ENCODE assay signal across 9 cellular contexts in the genomic region with DNA sequence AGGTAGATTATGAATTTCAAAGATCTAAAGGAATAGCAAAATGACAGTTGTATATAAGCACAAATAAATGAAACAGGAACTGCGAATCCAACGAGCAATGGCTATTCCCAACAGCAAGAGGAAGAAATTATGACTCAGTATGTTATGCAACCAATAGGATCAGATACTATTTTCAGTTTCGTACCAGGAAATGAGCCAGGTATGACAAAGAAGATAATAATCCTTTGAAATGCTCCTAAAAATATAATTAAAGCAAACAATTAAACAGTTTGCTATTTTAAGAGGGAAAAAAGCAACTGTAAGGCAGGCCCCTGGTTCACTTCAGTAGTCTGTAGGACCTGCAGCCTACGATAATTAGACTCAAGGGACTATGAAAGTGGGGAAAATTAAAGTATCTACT. TPM values are rescaled to one million over a fixed set of nuclear protein-coding genes. Genes with fewer than 3 reads are reported as not detected.
A peak's percentile ranks its signal among the peaks of the same experiment; 100 is the strongest.
DNase-seq lines count a peak whose midpoint lies in the region; ATAC-seq and TF ChIP-seq lines count a peak whose summit lies in the region.
"Had no signal": no experiment of that assay in that cellular context is flagged by ENCODE, and none has a peak within 500 bp of the region (broad histone marks: within the 10 kb centered on the region; RNA-seq: fewer than 3 reads in every experiment).

No MANE protein-coding gene starts in this region.

- CTCF ChIA-PET in A673 (lab: Charles Lee), result no interaction called here
- CTCF ChIA-PET in GM10248 (lab: Yijun Ruan, JAX), result no interaction called here

- H3K36me3 ChIP-seq in A673 (ENCODE audit: insufficient read depth, low read length, poor library complexity, severe bottlenecking), result no peaks in the 10 kb centered on the region
- no peaks in the 10 kb centered on the region for H3K36me3 ChIP-seq in lung (ENCODE audit: control insufficient read depth in 2 of 2, insufficient read depth in 2 of 2, low read length in 2 of 2)

- TF ChIP-seq CTCF in A673 (conservative IDR thresholded peaks at IDR 0.05; ENCODE audit: low read depth, low read length), result no peak
- TF ChIP-seq CTCF in lung (IDR thresholded peaks at IDR 0.05; ENCODE audit: control extremely low read depth, extremely low read depth), result no peak
- no peak for TF ChIP-seq CTCF in GM10248 (IDR thresholded peaks at IDR 0.05; ENCODE audit: control extremely low read depth, extremely low read depth, low read depth, missing control alignments)

- no peaks in the 10 kb centered on the region for H3K9me3 ChIP-seq in A673 (ENCODE audit: low read depth, low read length, poor library complexity, severe bottlenecking)
- no peaks in the 10 kb centered on the region for H3K9me3 ChIP-seq in lung (ENCODE audit: control insufficient read depth in 2 of 2, insufficient read depth in 1 of 2, low read length in 1 of 2)

- H3K27me3 ChIP-seq in A673 (replicated peaks; ENCODE audit: insufficient read depth, low read depth, low read length, poor library complexity), result no peaks in the 10 kb centered on the region
- no peaks in the 10 kb centered on the region for H3K27me3 ChIP-seq in lung (ENCODE audit: control insufficient read depth, insufficient read depth)

- peak; percentile 68 for ATAC-seq in lung (ENCODE audit: insufficient read depth, low FRiP score)
- ATAC-seq in HG03039 (IDR thresholded peaks at IDR 0.05; ENCODE audit: unreplicated experiment), result no peak
- ATAC-seq in stimulated activated naive B cell treated with anti-CD40 and anti-IgM and Interleukin-4, amounts not matched to agents 10 μg/mL and 1 μg/mL and 100 μg/mL, for 72 hours (replicated peaks), result no peak

- H3K4me1 ChIP-seq in A673 (ENCODE audit: insufficient read depth, low read length, poor library complexity, severe bottlenecking), result no peaks in the 10 kb centered on the region
- H3K4me1 ChIP-seq in lung (ENCODE audit: control insufficient read depth in 2 of 2, insufficient read depth in 2 of 2, low read length in 2 of 2), result peaks cover 3 to 33% of the 10 kb centered on the region in 2 donors

- H3K27ac ChIP-seq in A673 (ENCODE audit: low read depth, low read length, poor library complexity, severe bottlenecking) (no peak overlapping the region), lung (ENCODE audit: low read depth in 1 of 2, low read length in 1 of 2) (peak overlapping the region in 1 of 2 donors; percentile 59)

- DNase-seq in A673 (ENCODE audit: low spot score) (peak; percentile 17), M059J (ENCODE audit: low read depth) (peak; percentile 93), cerebellum (ENCODE audit: low spot score) (peak; percentile 44), lung (ENCODE audit: low spot score) (no peak), GM10248 (ENCODE audit: extremely low spot score) (no peak)
- no peak for DNase-seq in activated CD4-positive, CD25-positive, alpha-beta regulatory T cell (lab: John Stamatoyannopoulos, UW)
- no peak for DNase-seq in stimulated activated naive B cell treated with anti-CD40 and anti-IgM and Interleukin-4, amounts not matched to agents 10 μg/mL and 1 μg/mL and 100 μg/mL, for 72 hours

- peaks cover 58 to 64% of the 10 kb centered on the region in 2 donors for H3K36me3 Mint-ChIP-seq in stimulated activated naive B cell treated with anti-CD40 and anti-IgM and Interleukin-4, amounts not matched to agents 10 μg/mL and 1 μg/mL and 100 μg/mL, for 72 hours

- no peaks in the 10 kb centered on the region for H3K27me3 Mint-ChIP-seq in stimulated activated naive B cell treated with anti-CD40 and anti-IgM and Interleukin-4, amounts not matched to agents 10 μg/mL and 1 μg/mL and 100 μg/mL, for 72 hours
- H3K27me3 Mint-ChIP-seq: central memory CD8-positive, alpha-beta T cell had no signal

- BruUV-seq in A673 (replicated peaks; lab: Mats Ljungman, UMichigan), result no TSS peak

- POLR2A ChIA-PET in A673 (lab: Charles Lee; ENCODE audit: low non-redundant PET) (no interaction called here), GM10248 (lab: Yijun Ruan, JAX) (no interaction called here)

- no peak overlapping the region for H3K27ac Mint-ChIP-seq in stimulated activated naive B cell treated with anti-CD40 and anti-IgM and Interleukin-4, amounts not matched to agents 10 μg/mL and 1 μg/mL and 100 μg/mL, for 72 hours

- no peak overlapping the region for H3K4me3 Mint-ChIP-seq in stimulated activated naive B cell treated with anti-CD40 and anti-IgM and Interleukin-4, amounts not matched to agents 10 μg/mL and 1 μg/mL and 100 μg/mL, for 72 hours
- H3K4me3 Mint-ChIP-seq: central memory CD8-positive, alpha-beta T cell had no signal

- no peak overlapping the region for H3K4me3 ChIP-seq in A673 (ENCODE audit: low read depth, low read length, poor library complexity, severe bottlenecking)
- H3K4me3 ChIP-seq in lung, result no peak overlapping the region

- H3K4me1 Mint-ChIP-seq in stimulated activated naive B cell treated with anti-CD40 and anti-IgM and Interleukin-4, amounts not matched to agents 10 μg/mL and 1 μg/mL and 100 μg/mL, for 72 hours, result peaks cover 27 to 44% of the 10 kb centered on the region in 2 donors

- no peaks in the 10 kb centered on the region for H3K9me3 Mint-ChIP-seq in stimulated activated naive B cell treated with anti-CD40 and anti-IgM and Interleukin-4, amounts not matched to agents 10 μg/mL and 1 μg/mL and 100 μg/mL, for 72 hours
- H3K9me3 Mint-ChIP-seq: central memory CD8-positive, alpha-beta T cell had no signal

- intact Hi-C loops in A673 (cut with micrococcal nuclease; ENCODE audit: unreplicated experiment), result no loop called here

- WGBS in lung, 2 donors, result 14 to 29% methylated on average over 4 of the region's 4 CpGs

RNA-seq across cellular contexts. Expression of gene AUH, which starts 58.9 kb away (rescaled TPM):
- total RNA-seq in A673 (2021) (12.3 and 15.4 TPM in 2 replicates), cerebellum (34.4 TPM), lung (10 to 100 TPM; 15.4 to 76.8 TPM)
- 9.7 and 16.6 TPM in 2 replicates for total RNA-seq in M059J (2014; rRNA removed; shearing (Covaris generic))
- polyA plus RNA-seq in lung, result 10 to 100 TPM; 10.5 to 17.0 TPM

Comparison
In these comparisons a context has a peak if more than half of its experiments do, and no peak if none do; other contexts are left out.
1. DNase-seq: peak in A673 (single experiment), M059J (single experiment) and cerebellum (single experiment); none in lung (single experiment), activated CD4-positive, CD25-positive, alpha-beta regulatory T cell (0 of 4), stimulated activated naive B cell treated with anti-CD40 and anti-IgM and Interleukin-4, amounts not matched to agents 10 μg/mL and 1 μg/mL and 100 μg/mL, for 72 hours (single experiment) and GM10248 (single experiment).